22 cellular contexts compared by ENCODE assay signal in genomic region chr15:45131510-45131909, GRCh38. TPM values are rescaled to one million over a fixed set of nuclear protein-coding genes. Genes with fewer than 3 reads are reported as not detected.
DNase-seq lines count a peak whose midpoint lies in the region; ATAC-seq and TF ChIP-seq lines count a peak whose summit lies in the region.
"Had no signal": no experiment of that assay in that cellular context is flagged by ENCODE, and none has a peak within 500 bp of the region (broad histone marks: within the 10 kb centered on the region; RNA-seq: fewer than 3 reads in every experiment).

No MANE protein-coding gene starts in this region.

- DNase-seq in endothelial cell (ENCODE audit: low spot score) (no peak), left lung (no peak), lower lobe of right lung (peak; percentile 62), thyroid gland (peak; percentile 63 to 78), CD1c-positive myeloid dendritic cell (ENCODE audit: extremely low spot score) (no peak), pons (ENCODE audit: low spot score) (no peak)
- DNase-seq: AML-193; Calu3; CD8-positive, alpha-beta T cell; DMS79 treated with DMSO at 0.1 percent for 48 hours; GF-D8; GOT3; HFFc6 had no signal

- no peaks in the 10 kb centered on the region for H3K9me3 ChIP-seq in left lung
- H3K9me3 ChIP-seq in lower lobe of right lung, result no peaks in the 10 kb centered on the region
- no peaks in the 10 kb centered on the region for H3K9me3 ChIP-seq in thyroid gland
- H3K9me3 ChIP-seq: A549 had no signal

- peak in 1 of 2 donors; percentile 60 for TF ChIP-seq POLR2A in thyroid gland (IDR thresholded peaks at IDR 0.05)

- peaks cover 46% of the 10 kb centered on the region for H3K27me3 Mint-ChIP-seq in endothelial cell (ENCODE audit: unreplicated experiment)

- ATAC-seq in left lung (peak; percentile 33), lower lobe of right lung (peak; percentile 37 to 59), HG02938 (IDR thresholded peaks at IDR 0.05; ENCODE audit: unreplicated experiment) (no peak), HG02981 (IDR thresholded peaks at IDR 0.05; ENCODE audit: unreplicated experiment) (no peak)
- ATAC-seq: A549; CD8-positive, alpha-beta T cell; HCT116 had no signal

- H3K27ac ChIP-seq in left lung (peak overlapping the region in 1 of 2 donors; percentile 76), lower lobe of right lung (peak overlapping the region; percentile 84), thyroid gland (peak overlapping the region; percentile 79 to 96 (median 90))
- H3K27ac ChIP-seq: 22Rv1, A549, BLaER1 had no signal

- intact Hi-C loops in left lung (cut with DNase I), result no loop called here
- intact Hi-C loops in lower lobe of right lung (cut with DNase I), result no loop called here
- intact Hi-C loops in thyroid gland (cut with DNase I), result no loop called here

- WGBS in thyroid gland, 2 donors, result 41 to 43% methylated on average over 3 of the region's 3 CpGs

- H3K36me3 Mint-ChIP-seq in endothelial cell (ENCODE audit: low read depth, unreplicated experiment), result peaks cover 8% of the 10 kb centered on the region
- H3K36me3 Mint-ChIP-seq: CD14-positive monocyte; CD8-positive, alpha-beta T cell had no signal

- H3K4me1 ChIP-seq in left lung (peaks cover 0 to 21% of the 10 kb centered on the region in 2 donors), lower lobe of right lung (peaks cover 34% of the 10 kb centered on the region), thyroid gland (peaks cover 56 to 58% of the 10 kb centered on the region in 2 donors)
- H3K4me1 ChIP-seq: A549 had no signal

- H3K36me3 ChIP-seq in left lung (no peaks in the 10 kb centered on the region), lower lobe of right lung (no peaks in the 10 kb centered on the region), thyroid gland (peaks cover 0 to 3% of the 10 kb centered on the region in 2 donors)
- H3K36me3 ChIP-seq: BLaER1 had no signal

- no peak overlapping the region for H3K27ac Mint-ChIP-seq in endothelial cell (ENCODE audit: unreplicated experiment)
- H3K27ac Mint-ChIP-seq: CD14-positive monocyte; CD8-positive, alpha-beta T cell; HFFc6 had no signal

- peaks cover 7% of the 10 kb centered on the region for H3K4me1 Mint-ChIP-seq in endothelial cell (ENCODE audit: unreplicated experiment)

- TF ChIP-seq CTCF in endothelial cell (IDR thresholded peaks at IDR 0.05; ENCODE audit: unreplicated experiment) (no peak), left lung (IDR thresholded peaks at IDR 0.05) (no peak), lower lobe of right lung (IDR thresholded peaks at IDR 0.05) (no peak), thyroid gland (IDR thresholded peaks at IDR 0.05) (no peak)

- peaks cover 28 to 87% of the 10 kb centered on the region in 2 donors for H3K27me3 ChIP-seq in left lung
- peaks cover 55% of the 10 kb centered on the region for H3K27me3 ChIP-seq in lower lobe of right lung (ENCODE audit: low read depth)
- H3K27me3 ChIP-seq in thyroid gland, result no peaks in the 10 kb centered on the region

- peak overlapping the region in 1 of 2 donors; percentile 46 for H3K4me3 ChIP-seq in left lung
- H3K4me3 ChIP-seq in lower lobe of right lung, result peak overlapping the region; percentile 58
- no peak overlapping the region for H3K4me3 ChIP-seq in thyroid gland (replicated peaks in 1 of 3)
- H3K4me3 ChIP-seq: A549, BLaER1 had no signal

- H3K4me3 Mint-ChIP-seq in endothelial cell (ENCODE audit: unreplicated experiment), result peak overlapping the region; percentile 23
- H3K4me3 Mint-ChIP-seq: CD8-positive, alpha-beta T cell; HFFc6 had no signal

- no peaks in the 10 kb centered on the region for H3K9me3 Mint-ChIP-seq in endothelial cell (ENCODE audit: unreplicated experiment)
- H3K9me3 Mint-ChIP-seq: CD8-positive, alpha-beta T cell; HFFc6 had no signal

RNA-seq across cellular contexts. Expression of gene DUOX1, which starts 1.7 kb away (rescaled TPM):
- total RNA-seq in endothelial cell (ENCODE audit: unreplicated experiment), result not detected
- 100 to 1,000 TPM; 198 to 265 TPM for total RNA-seq in left lung
- 317 TPM for total RNA-seq in lower lobe of right lung
- total RNA-seq in thyroid gland, result 100 to 1,000 TPM; 132 to 313 (median 234) TPM
- total RNA-seq: CD8-positive, alpha-beta T cell had no signal

RNA-seq across cellular contexts. Expression of gene DUOXA1, which starts 1.8 kb away (rescaled TPM):
- total RNA-seq in endothelial cell (ENCODE audit: unreplicated experiment) (1.9 TPM), left lung (100 to 1,000 TPM in 1 of 2 donors, 10 to 100 TPM in 1; 96.7 to 135 TPM), lower lobe of right lung (131 TPM), thyroid gland (100 to 1,000 TPM in 3 of 4 donors, 10 to 100 TPM in 1; 97.0 to 187 (median 150) TPM)
- total RNA-seq: Calu3; CD8-positive, alpha-beta T cell; H7 had no signal

RNA-seq across cellular contexts. Expression of gene DUOXA2, which starts 17.4 kb away (rescaled TPM):
- not detected for total RNA-seq in endothelial cell (ENCODE audit: unreplicated experiment)
- not detected for total RNA-seq in left lung
- total RNA-seq in lower lobe of right lung, result not detected
- 10 to 100 TPM; 11.8 to 48.4 (median 27.0) TPM for total RNA-seq in thyroid gland
- total RNA-seq: Calu3; CD8-positive, alpha-beta T cell; H7; HFFc6; HT-29 had no signal

RNA-seq across cellular contexts. Expression of gene DUOX2, which starts 17.5 kb away (rescaled TPM):
- total RNA-seq in endothelial cell (ENCODE audit: unreplicated experiment), result 1.2 TPM
- 1 to 10 TPM; 2.0 to 2.7 TPM for total RNA-seq in left lung
- 4.0 TPM for total RNA-seq in lower lobe of right lung
- 100 to 1,000 TPM in 2 of 4 donors, 10 to 100 TPM in 2; 44.5 to 238 (median 152) TPM for total RNA-seq in thyroid gland
- total RNA-seq: H7, HFFc6 had no signal

RNA-seq across cellular contexts. Expression of gene SHF, which starts 56.3 kb away (rescaled TPM):
- 23.0 TPM for total RNA-seq in endothelial cell (ENCODE audit: unreplicated experiment)
- 1 to 10 TPM; 5.5 to 7.7 TPM for total RNA-seq in left lung
- 6.4 TPM for total RNA-seq in lower lobe of right lung
- total RNA-seq in thyroid gland, result 10 to 100 TPM in 1 of 4 donors, 1 to 10 TPM in 3; 8.0 to 15.9 (median 8.7) TPM

Comparison
In these comparisons a context has a peak if more than half of its experiments do, and no peak if none do; other contexts are left out.
1. DNase-seq: peak in lower lobe of right lung (single experiment) and thyroid gland (2 of 2); none in endothelial cell (single experiment), left lung (0 of 2), CD1c-positive myeloid dendritic cell (single experiment) and pons (single experiment).
2. ATAC-seq: peak in left lung (single experiment) and lower lobe of right lung (2 of 2); none in HG02938 (single experiment) and HG02981 (single experiment).
3. RNA of gene DUOX1, which starts 1.7 kb away (total RNA-seq): 317 TPM in lower lobe of right lung (single experiment), 132 to 313 TPM in thyroid gland and 198 to 265 TPM in left lung; not detected in endothelial cell (single experiment); every median in the first group is over 100 times any median in the second.
4. RNA of gene DUOXA1, which starts 1.8 kb away (total RNA-seq): 97.0 to 187 TPM in thyroid gland, 96.7 to 135 TPM in left lung and 131 TPM in lower lobe of right lung (single experiment); 1.9 TPM in endothelial cell (single experiment); every median in the first group is over 10 times any median in the second.
5. RNA of gene DUOXA2, which starts 17.4 kb away (total RNA-seq): 11.8 to 48.4 TPM in thyroid gland; not detected in left lung, not detected in endothelial cell (single experiment) and not detected in lower lobe of right lung (single experiment); every median in the first group is over 10 times any median in the second.